2 cellular contexts compared by ENCODE assay signal in genomic region chr2:186739739-186740138, GRCh38.
TF ChIP-seq lines count a peak whose summit lies in the region.

No MANE protein-coding gene starts in this region.

TF ChIP-seq in HepG2, 621 proteins besides CTCF, POLR2A, EP300 and RAD21:
- TF ChIP-seq DNMT1 (CRISPR knock-in tag; IDR thresholded peaks at IDR 0.05) (no peak), ZNF597 (CRISPR knock-in tag; IDR thresholded peaks at IDR 0.05) (no peak), FOXA1 (IDR thresholded peaks at IDR 0.05) (no peak), FOXA1 (CRISPR knock-in tag; IDR thresholded peaks at IDR 0.05) (no peak), ZBTB33 (CRISPR knock-in tag; IDR thresholded peaks at IDR 0.05) (no peak), HMG20A (CRISPR knock-in tag; IDR thresholded peaks at IDR 0.05; ENCODE audit: borderline replicate concordance) (no peak), ZNF264 (CRISPR knock-in tag; IDR thresholded peaks at IDR 0.05) (no peak), SALL1 (CRISPR knock-in tag; IDR thresholded peaks at IDR 0.05) (no peak), CREB1 (IDR thresholded peaks at IDR 0.05) (peak; percentile 97), CREB1 (CRISPR knock-in tag; IDR thresholded peaks at IDR 0.05) (no peak), ATF7 (IDR thresholded peaks at IDR 0.05) (peak; percentile 94), ATF7 (CRISPR knock-in tag; IDR thresholded peaks at IDR 0.05) (no peak), ZNF687 (CRISPR knock-in tag; IDR thresholded peaks at IDR 0.05) (no peak), ZNF563 (CRISPR knock-in tag; IDR thresholded peaks at IDR 0.05) (no peak), GATA4 (IDR thresholded peaks at IDR 0.05; ENCODE audit: borderline replicate concordance, low read depth) (no peak)
TF ChIP-seq in HepG2: peak in this region for 2.

TF ChIP-seq in K562, 482 proteins besides CTCF, POLR2A, EP300 and RAD21:
- TF ChIP-seq ATF1 (CRISPR knock-in tag; IDR thresholded peaks at IDR 0.05) (no peak), ATF1 (tag; IDR thresholded peaks at IDR 0.05) (peak; percentile 65; the same call in 1 of the 2 replicates), ATF3 (IDR thresholded peaks at IDR 0.05) (peak; percentile 34), ATF3 (CRISPR knock-in tag; conservative IDR thresholded peaks at IDR 0.05) (no peak), NRF1 (conservative IDR thresholded peaks at IDR 0.05 in 1 of 2, IDR thresholded peaks at IDR 0.05 in 1 of 2) (no peak)
